In the genomic region with DNA sequence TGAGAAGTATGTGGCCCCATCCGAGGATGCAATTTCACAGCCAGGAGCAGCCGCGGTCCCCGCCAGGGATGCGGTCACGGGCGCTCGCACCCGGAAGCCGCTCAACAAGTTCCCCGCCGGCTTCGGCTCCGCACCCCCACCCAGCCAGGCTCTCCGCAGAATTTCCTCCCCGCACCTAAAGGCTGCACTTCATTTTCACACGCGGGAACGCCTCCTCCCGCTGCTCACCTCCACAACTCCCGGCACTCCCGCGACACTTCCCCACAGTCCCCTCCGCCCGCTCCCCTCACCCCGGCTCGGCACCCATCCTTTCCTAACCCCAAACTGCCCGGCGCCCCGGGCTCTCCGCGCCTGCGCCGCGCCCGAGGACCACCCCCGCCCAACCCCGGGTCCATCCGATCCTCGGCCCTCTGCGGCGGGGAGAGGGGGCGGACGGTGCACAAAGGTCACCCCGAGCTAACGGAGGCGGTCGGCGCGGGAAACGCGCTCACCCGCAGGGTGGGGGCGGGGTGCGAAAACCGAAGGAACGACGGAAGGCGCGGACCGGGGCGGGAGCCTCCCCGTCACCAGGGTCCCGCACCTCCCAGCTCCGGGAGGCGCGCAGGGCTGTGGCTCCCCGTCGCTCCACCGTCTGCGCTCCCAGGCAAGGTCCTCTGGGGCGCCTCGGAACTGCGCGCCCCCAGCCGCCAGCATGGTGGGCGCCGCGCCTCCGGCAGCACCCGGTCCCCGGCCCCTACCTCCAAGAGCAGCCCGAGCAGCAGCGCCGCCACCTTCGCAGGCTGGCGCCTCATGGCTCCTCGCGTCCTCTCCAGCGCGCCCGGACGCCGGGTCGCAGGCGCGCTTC, we compare ENCODE assay signal across 8 cellular contexts. TPM values are rescaled to one million over a fixed set of nuclear protein-coding genes. Genes with fewer than 3 reads are reported as not detected.
DNase-seq lines count a peak whose midpoint lies in the region; ATAC-seq and TF ChIP-seq lines count a peak whose summit lies in the region.

No MANE protein-coding gene starts in this region.

- DNase-seq in A673 (ENCODE audit: low spot score) (peak; percentile 54), NCI-H774 (lab: John Stamatoyannopoulos, UW) (peak; percentile 51), endodermal cell (peak; percentile 85)
- DNase-seq in activated CD8-positive, alpha-beta memory T cell treated with anti-CD3 and anti-CD28 coated beads, Interleukin-2, amount 10 ng/mL, durations not matched to agents 7 days and 5 days: peak; percentile 73

- CTCF ChIA-PET in A673 (lab: Charles Lee): no interaction called here
- CTCF ChIA-PET in activated CD8-positive, alpha-beta memory T cell treated with anti-CD3 and anti-CD28 coated beads, Interleukin-2, amount 10 ng/mL, durations not matched to agents 7 days and 5 days (lab: Charles Lee): interaction anchor here (6.0 kb wide), 1 partner anchor 38 kb away, joined by 33 read pairs; no protein-coding TSS in a partner anchor

- BruUV-seq in A673 (replicated peaks; lab: Mats Ljungman, UMichigan): no TSS peak

- intact Hi-C loops in A673 (cut with micrococcal nuclease; ENCODE audit: unreplicated experiment): no loop called here

- TF ChIP-seq CTCF in A673 (conservative IDR thresholded peaks at IDR 0.05; ENCODE audit: low read depth, low read length): no peak
- TF ChIP-seq CTCF in endodermal cell (conservative IDR thresholded peaks at IDR 0.05): no peak

- H3K27ac ChIP-seq in A673 (ENCODE audit: low read depth, low read length, poor library complexity, severe bottlenecking) (peak overlapping the region; percentile 70), endodermal cell (ENCODE audit: low read depth, low read length) (peak overlapping the region; percentile 33)

- peak; percentile 17 for ATAC-seq in GM18511 (IDR thresholded peaks at IDR 0.05; ENCODE audit: unreplicated experiment)
- peak; percentile 5 for ATAC-seq in HG02981 (IDR thresholded peaks at IDR 0.05; ENCODE audit: unreplicated experiment)
- peak; percentile 43 for ATAC-seq in activated CD8-positive, alpha-beta memory T cell treated with anti-CD3 and anti-CD28 coated beads, Interleukin-2, amount 10 ng/mL, durations not matched to agents 7 days and 5 days

- peaks cover 10% of the 10 kb centered on the region for H3K36me3 Mint-ChIP-seq in activated CD8-positive, alpha-beta memory T cell treated with anti-CD3 and anti-CD28 coated beads, Interleukin-2, amount 10 ng/mL, durations not matched to agents 7 days and 5 days
- H3K36me3 Mint-ChIP-seq in endodermal cell (ENCODE audit: low read depth): no peaks in the 10 kb centered on the region
- H3K36me3 Mint-ChIP-seq in stimulated activated naive CD8-positive, alpha-beta T cell treated with anti-CD3 and anti-CD28 coated beads, Interleukin-15, Interleukin-2, amounts not matched to agents 100 ng/mL and 50 ng/mL, for 24 hours (ENCODE audit: low read depth): peaks cover 14% of the 10 kb centered on the region

- no peaks in the 10 kb centered on the region for H3K9me3 Mint-ChIP-seq in activated CD8-positive, alpha-beta memory T cell treated with anti-CD3 and anti-CD28 coated beads, Interleukin-2, amount 10 ng/mL, durations not matched to agents 7 days and 5 days (ENCODE audit: low read depth)
- no peaks in the 10 kb centered on the region for H3K9me3 Mint-ChIP-seq in endodermal cell
- no peaks in the 10 kb centered on the region for H3K9me3 Mint-ChIP-seq in stimulated activated naive CD8-positive, alpha-beta T cell treated with anti-CD3 and anti-CD28 coated beads, Interleukin-15, Interleukin-2, amounts not matched to agents 100 ng/mL and 50 ng/mL, for 24 hours

- peak overlapping the region; percentile 87 for H3K4me3 Mint-ChIP-seq in activated CD8-positive, alpha-beta memory T cell treated with anti-CD3 and anti-CD28 coated beads, Interleukin-2, amount 10 ng/mL, durations not matched to agents 7 days and 5 days
- peak overlapping the region; percentile 88 for H3K4me3 Mint-ChIP-seq in endodermal cell
- peak overlapping the region; percentile 90 for H3K4me3 Mint-ChIP-seq in stimulated activated naive CD8-positive, alpha-beta T cell treated with anti-CD3 and anti-CD28 coated beads, Interleukin-15, Interleukin-2, amounts not matched to agents 100 ng/mL and 50 ng/mL, for 24 hours

- H3K27me3 ChIP-seq in A673 (replicated peaks; ENCODE audit: insufficient read depth, low read depth, low read length, poor library complexity) (no peaks in the 10 kb centered on the region), endodermal cell (ENCODE audit: control insufficient read depth, insufficient read depth, low read length, poor library complexity, severe bottlenecking) (peaks cover 12% of the 10 kb centered on the region), mucosa of stomach (ENCODE audit: control insufficient read depth, insufficient read depth, low read length) (no peaks in the 10 kb centered on the region)

- H3K36me3 ChIP-seq in A673 (ENCODE audit: insufficient read depth, low read length, poor library complexity, severe bottlenecking): no peaks in the 10 kb centered on the region
- H3K36me3 ChIP-seq in endodermal cell (ENCODE audit: control insufficient read depth, insufficient read depth, low read length): no peaks in the 10 kb centered on the region
- H3K36me3 ChIP-seq in mucosa of stomach (ENCODE audit: control insufficient read depth, insufficient read depth, low read length): no peaks in the 10 kb centered on the region

- no peaks in the 10 kb centered on the region for H3K27me3 Mint-ChIP-seq in activated CD8-positive, alpha-beta memory T cell treated with anti-CD3 and anti-CD28 coated beads, Interleukin-2, amount 10 ng/mL, durations not matched to agents 7 days and 5 days
- peaks cover 22% of the 10 kb centered on the region for H3K27me3 Mint-ChIP-seq in endodermal cell (ENCODE audit: insufficient read depth)
- H3K27me3 Mint-ChIP-seq in stimulated activated naive CD8-positive, alpha-beta T cell treated with anti-CD3 and anti-CD28 coated beads, Interleukin-15, Interleukin-2, amounts not matched to agents 100 ng/mL and 50 ng/mL, for 24 hours: no peaks in the 10 kb centered on the region

- H3K9me3 ChIP-seq in A673 (ENCODE audit: low read depth, low read length, poor library complexity, severe bottlenecking) (no peaks in the 10 kb centered on the region), endodermal cell (ENCODE audit: control insufficient read depth, low read length) (no peaks in the 10 kb centered on the region), mucosa of stomach (ENCODE audit: control insufficient read depth, low read length) (no peaks in the 10 kb centered on the region)

- WGBS in endodermal cell (ENCODE audit: insufficient coverage in 1 of 2, insufficient read length in 1 of 2), 2 experiments: 0% methylated on average over 4 to 82 of the region's 97 CpGs

- POLR2A ChIA-PET in A673 (lab: Charles Lee; ENCODE audit: low non-redundant PET): no interaction called here

- peaks cover 19% of the 10 kb centered on the region for H3K4me1 ChIP-seq in A673 (ENCODE audit: insufficient read depth, low read length, poor library complexity, severe bottlenecking)
- H3K4me1 ChIP-seq in endodermal cell (ENCODE audit: control insufficient read depth, insufficient read depth, low read length): peaks cover 6% of the 10 kb centered on the region
- H3K4me1 ChIP-seq in mucosa of stomach (ENCODE audit: control insufficient read depth, insufficient read depth, low read length): peaks cover 42% of the 10 kb centered on the region

- H3K27ac Mint-ChIP-seq in activated CD8-positive, alpha-beta memory T cell treated with anti-CD3 and anti-CD28 coated beads, Interleukin-2, amount 10 ng/mL, durations not matched to agents 7 days and 5 days: peak overlapping the region; percentile 88
- H3K27ac Mint-ChIP-seq in endodermal cell: no peak overlapping the region
- H3K27ac Mint-ChIP-seq in stimulated activated naive CD8-positive, alpha-beta T cell treated with anti-CD3 and anti-CD28 coated beads, Interleukin-15, Interleukin-2, amounts not matched to agents 100 ng/mL and 50 ng/mL, for 24 hours: peak overlapping the region; percentile 95

- peak overlapping the region; percentile 99 for H3K4me3 ChIP-seq in A673 (ENCODE audit: low read depth, low read length, poor library complexity, severe bottlenecking)
- H3K4me3 ChIP-seq in endodermal cell (ENCODE audit: low read length): peak overlapping the region; percentile 97
- H3K4me3 ChIP-seq in mucosa of stomach (ENCODE audit: low read length): peak overlapping the region; percentile 47

- H3K4me1 Mint-ChIP-seq in activated CD8-positive, alpha-beta memory T cell treated with anti-CD3 and anti-CD28 coated beads, Interleukin-2, amount 10 ng/mL, durations not matched to agents 7 days and 5 days: peaks cover 65% of the 10 kb centered on the region
- H3K4me1 Mint-ChIP-seq in endodermal cell: peaks cover 36% of the 10 kb centered on the region
- peaks cover 70% of the 10 kb centered on the region for H3K4me1 Mint-ChIP-seq in stimulated activated naive CD8-positive, alpha-beta T cell treated with anti-CD3 and anti-CD28 coated beads, Interleukin-15, Interleukin-2, amounts not matched to agents 100 ng/mL and 50 ng/mL, for 24 hours (ENCODE audit: low read depth)

- H3K9ac ChIP-seq in endodermal cell (ENCODE audit: extremely low read depth, low read length, poor library complexity, severe bottlenecking) (peak overlapping the region; percentile 81), mucosa of stomach (ENCODE audit: low read length) (peak overlapping the region; percentile 72)

RNA-seq across cellular contexts. Expression of a gene that starts 0.5 kb away (rescaled TPM):
- 44.8 and 49.6 TPM in 2 replicates for total RNA-seq in A673 (2021)
- 10 to 100 TPM; 42.3 to 67.3 TPM for total RNA-seq in activated CD8-positive, alpha-beta memory T cell treated with anti-CD3 and anti-CD28 coated beads, Interleukin-2, amount 10 ng/mL, durations not matched to agents 7 days and 5 days
- total RNA-seq in endodermal cell: 10 to 100 TPM; 48.8 to 53.6 TPM
- 58.9 TPM for polyA plus RNA-seq in endodermal cell (2013, experiment 1 of 2)
- 58.6 TPM for polyA plus RNA-seq in endodermal cell (2013, experiment 2 of 2)

Comparison
In these comparisons a context has a peak if more than half of its experiments do, and no peak if none do; other contexts are left out.
1. Peak in every context shown above with its lines: DNase-seq, ATAC-seq, H3K4me3 ChIP-seq and H3K27ac ChIP-seq.
2. H3K4me3 ChIP-seq: peak in every context shown above with its lines; median percentile 99 in A673; 97 in endodermal cell; 47 in mucosa of stomach.